13 cellular contexts compared by ENCODE assay signal in the genomic region with DNA sequence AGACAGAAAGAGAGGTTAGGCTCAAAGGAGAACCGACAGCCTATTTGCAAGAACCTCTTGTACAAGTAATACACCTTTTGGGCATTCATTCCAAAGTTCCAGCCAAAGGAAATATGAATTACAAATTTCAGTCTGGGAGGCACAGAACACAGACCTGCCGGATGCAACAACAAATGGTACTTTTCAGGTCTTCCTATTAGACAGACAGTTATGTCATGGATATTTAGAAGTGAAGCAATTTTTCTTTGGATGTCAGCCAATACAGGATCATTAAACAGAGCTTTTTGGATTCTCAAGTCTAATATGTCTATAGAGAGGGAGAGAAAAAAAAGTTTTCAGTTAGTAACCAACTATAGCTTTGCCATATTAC.
"Had no signal": no experiment of that assay in that cellular context is flagged by ENCODE, and none has a peak within 500 bp of the region (broad histone marks: within the 10 kb centered on the region; RNA-seq: fewer than 3 reads in every experiment).

No MANE protein-coding gene starts in this region.

- H3K36me3 Mint-ChIP-seq: mesothelial cell of epicardium had no signal

- H3K4me3 ChIP-seq: gastroesophageal sphincter, skin epidermis, stomach, thoracic aorta had no signal

- H3K4me3 Mint-ChIP-seq: mesothelial cell of epicardium, neural crest cell had no signal

- H3K27ac Mint-ChIP-seq: activated T-helper 2 cell treated with anti-CD3 and anti-CD28 coated beads, Interferon-gamma antibody, Interleukin-2, Interleukin-4, amounts not matched to agents 10 μg/mL and 5 μg/mL and 100 μg/mL, durations not matched to agents 14 hours and 24 hours and 36 hours; mesothelial cell of epicardium had no signal

- H3K27ac ChIP-seq: gastroesophageal sphincter, skin epidermis, stomach, thoracic aorta had no signal

- ATAC-seq: gastroesophageal sphincter had no signal

- H3K27me3 ChIP-seq: gastroesophageal sphincter, stomach had no signal

- H3K9me3 ChIP-seq: gastroesophageal sphincter, thoracic aorta had no signal

- H3K4me1 ChIP-seq: gastroesophageal sphincter, stomach had no signal

- H3K36me3 ChIP-seq: gastroesophageal sphincter, stomach, thoracic aorta had no signal

- DNase-seq: activated CD4-positive, alpha-beta T cell treated with anti-CD3 and anti-CD28 coated beads, Interleukin-2, amount 50 U/mL, for 1 hour; activated naive CD4-positive, alpha-beta T cell treated with anti-CD3 and anti-CD28 coated beads, Interleukin-2, amount 50 U/mL, for 16 hours; activated T-cell treated with anti-CD3 and anti-CD28 coated beads for 4 hours; effector CD8-positive, alpha-beta T cell; stimulated activated CD4-positive, alpha-beta T cell treated with anti-CD3 and anti-CD28 coated beads, Interleukin-4, amount 100 ng/mL, for 4 hours; stomach; T-helper 2 cell had no signal

- H3K9me3 Mint-ChIP-seq: mesothelial cell of epicardium had no signal
